In genomic region chr5:128826290-128826689, GRCh38 we compare ENCODE assay signal across 17 cellular contexts.
"Had no signal": no experiment of that assay in that cellular context is flagged by ENCODE, and none has a peak within 500 bp of the region (broad histone marks: within the 10 kb centered on the region; RNA-seq: fewer than 3 reads in every experiment).

No MANE protein-coding gene starts in this region.

- H3K4me3 ChIP-seq: cardiac muscle cell, neural progenitor cell, prostate gland, right atrium auricular region, skin epidermis, tibial nerve, uterus had no signal

- H3K27me3 Mint-ChIP-seq: effector memory CD8-positive, alpha-beta T cell; stimulated activated naive CD8-positive, alpha-beta T cell treated with anti-CD3 and anti-CD28 coated beads, Interleukin-15, Interleukin-2, amounts not matched to agents 100 ng/mL and 50 ng/mL, for 24 hours had no signal

- H3K9me3 Mint-ChIP-seq: activated CD4-positive, alpha-beta memory T cell treated with anti-CD3 and anti-CD28 coated beads for 36 hours; effector memory CD8-positive, alpha-beta T cell; neural progenitor cell; stimulated activated naive CD8-positive, alpha-beta T cell treated with anti-CD3 and anti-CD28 coated beads, Interleukin-15, Interleukin-2, amounts not matched to agents 100 ng/mL and 50 ng/mL, for 24 hours; WTC11 had no signal

- H3K27ac Mint-ChIP-seq: activated CD4-positive, alpha-beta memory T cell treated with anti-CD3 and anti-CD28 coated beads for 36 hours; activated CD4-positive, alpha-beta T cell treated with anti-CD3 and anti-CD28 coated beads for 36 hours; activated naive CD8-positive, alpha-beta T cell; effector memory CD8-positive, alpha-beta T cell; immature natural killer cell; naive thymus-derived CD4-positive, alpha-beta T cell; neural progenitor cell; stimulated activated naive CD8-positive, alpha-beta T cell treated with anti-CD3 and anti-CD28 coated beads, Interleukin-15, Interleukin-2, amounts not matched to agents 100 ng/mL and 50 ng/mL, for 24 hours; WTC11 had no signal

- ATAC-seq: activated CD4-positive, alpha-beta T cell treated with anti-CD3 and anti-CD28 coated beads for 36 hours; effector memory CD8-positive, alpha-beta T cell; naive thymus-derived CD4-positive, alpha-beta T cell; WTC11 had no signal

- H3K36me3 Mint-ChIP-seq: activated CD4-positive, alpha-beta memory T cell treated with anti-CD3 and anti-CD28 coated beads for 36 hours; activated naive CD8-positive, alpha-beta T cell; immature natural killer cell; naive thymus-derived CD4-positive, alpha-beta T cell; neural progenitor cell; WTC11 had no signal

- H3K4me1 Mint-ChIP-seq: activated CD4-positive, alpha-beta T cell treated with anti-CD3 and anti-CD28 coated beads for 36 hours; immature natural killer cell; naive thymus-derived CD4-positive, alpha-beta T cell had no signal

- H3K4me3 Mint-ChIP-seq: activated CD4-positive, alpha-beta memory T cell treated with anti-CD3 and anti-CD28 coated beads for 36 hours; activated CD4-positive, alpha-beta T cell treated with anti-CD3 and anti-CD28 coated beads for 36 hours; activated naive CD8-positive, alpha-beta T cell; effector memory CD8-positive, alpha-beta T cell; immature natural killer cell; naive thymus-derived CD4-positive, alpha-beta T cell; neural progenitor cell; stimulated activated naive CD8-positive, alpha-beta T cell treated with anti-CD3 and anti-CD28 coated beads, Interleukin-15, Interleukin-2, amounts not matched to agents 100 ng/mL and 50 ng/mL, for 24 hours; WTC11 had no signal

- DNase-seq: activated CD4-positive, alpha-beta memory T cell treated with anti-CD3 and anti-CD28 coated beads for 36 hours; activated CD4-positive, alpha-beta T cell treated with anti-CD3 and anti-CD28 coated beads for 36 hours; effector memory CD8-positive, alpha-beta T cell; immature natural killer cell; kidney glomerular epithelial cell; mesenchymal stem cell; naive thymus-derived CD4-positive, alpha-beta T cell; uterus had no signal
